ENCODE assay signal across 8 cellular contexts in the genomic region with DNA sequence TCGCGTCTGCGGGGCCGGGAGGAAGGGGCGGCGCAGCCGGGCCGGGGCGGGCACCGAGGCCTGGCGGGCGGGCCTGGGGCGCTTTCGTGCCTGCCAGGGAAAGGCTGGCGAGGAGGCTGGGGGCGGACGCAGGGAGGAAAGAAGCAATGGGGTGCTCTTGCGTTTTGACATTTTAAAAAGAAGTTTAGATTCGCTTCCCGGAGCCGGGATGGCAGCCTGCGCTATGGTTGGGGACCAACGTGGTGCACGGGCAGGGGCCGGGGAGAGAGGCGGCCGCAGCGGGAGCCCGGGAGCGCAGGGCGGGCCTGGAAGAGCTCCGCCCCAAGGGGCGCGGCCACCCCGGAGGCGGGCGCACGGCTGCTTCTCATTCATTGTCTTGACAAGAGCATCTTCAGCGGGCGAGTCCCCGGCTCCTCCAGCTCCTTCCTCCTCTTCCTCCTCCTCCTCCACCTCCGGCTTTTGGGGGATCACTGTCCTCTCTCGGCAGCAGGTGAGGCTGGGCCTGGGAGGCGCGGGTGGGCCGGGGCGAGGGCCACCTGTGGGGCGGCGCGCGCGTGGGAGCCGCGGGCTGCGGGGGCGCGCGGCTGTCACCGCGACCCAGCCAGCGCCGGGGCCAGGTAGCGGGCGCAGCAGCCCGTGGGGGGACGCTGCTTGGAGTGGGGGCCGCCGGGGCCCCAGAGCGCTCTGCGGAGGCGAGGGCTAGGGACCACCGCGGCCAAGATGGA. TPM values are rescaled to one million over a fixed set of nuclear protein-coding genes. Genes with fewer than 3 reads are reported as not detected.
A peak's percentile ranks its signal among the peaks of the same experiment; 100 is the strongest.
DNase-seq lines count a peak whose midpoint lies in the region; ATAC-seq and TF ChIP-seq lines count a peak whose summit lies in the region.

A gene (plus strand): TSS at position 367 of the 725 bp plus-strand sequence. CDS start 1,608 bp downstream, outside the sequence.

- BruUV-seq in OCI-LY7 (replicated peaks; lab: Mats Ljungman, UMichigan): no TSS peak

- TF ChIP-seq EP300 in esophagus muscularis mucosa (IDR thresholded peaks at IDR 0.05): no peak

- peak within 1 kb of the TSS; percentile 40 for H3K4me3 ChIP-seq in BJ (ENCODE audit: low read depth, low read length)
- H3K4me3 ChIP-seq in OCI-LY7 (ENCODE audit: low read depth, low read length, poor library complexity, severe bottlenecking): peak within 1 kb of the TSS; percentile 86
- H3K4me3 ChIP-seq in esophagus muscularis mucosa: peak within 1 kb of the TSS; percentile 61 to 74 (median 63)

- no peaks in the 10 kb centered on the region for H3K9me3 ChIP-seq in OCI-LY7 (ENCODE audit: low read length)
- no peaks in the 10 kb centered on the region for H3K9me3 ChIP-seq in esophagus muscularis mucosa

- TF ChIP-seq CTCF in BJ (IDR thresholded peaks at IDR 0.05; ENCODE audit: insufficient read depth, low read depth, low read length) (no peak), OCI-LY7 (conservative IDR thresholded peaks at IDR 0.05; ENCODE audit: low read length) (no peak), esophagus muscularis mucosa (IDR thresholded peaks at IDR 0.05) (no peak)

- TF ChIP-seq POLR2A in esophagus muscularis mucosa (IDR thresholded peaks at IDR 0.05; ENCODE audit: low read depth): no peak

- H3K36me3 ChIP-seq in BJ (ENCODE audit: control insufficient read depth, insufficient read depth, low read length) (peaks cover 2% of the 10 kb centered on the region; the same call in 1 of the 2 replicates), OCI-LY7 (ENCODE audit: insufficient read depth, low read length) (peaks cover 43% of the 10 kb centered on the region), esophagus muscularis mucosa (peaks cover 0 to 8% (median 4%) of the 10 kb centered on the region in 4 donors)

- CTCF ChIA-PET in BJ (lab: Yijun Ruan, JAX) (no interaction called here), OCI-LY7 (lab: Charles Lee; ENCODE audit: unreplicated experiment) (no interaction called here)

- peak within 1 kb of the TSS; percentile 22; the same call in 1 of the 2 replicates for H2AFZ ChIP-seq in OCI-LY7 (ENCODE audit: low read length)

- H3K9me2 ChIP-seq in OCI-LY7 (ENCODE audit: insufficient read depth, low read length): no peaks in the 10 kb centered on the region

- ATAC-seq in GM19324 (IDR thresholded peaks at IDR 0.05; ENCODE audit: low FRiP score, unreplicated experiment): peak; percentile 43

- no peaks in the 10 kb centered on the region for H4K20me1 ChIP-seq in OCI-LY7 (ENCODE audit: insufficient read depth, low read length)

- peak; percentile 6 for DNase-seq in BJ (ENCODE audit: low read depth)
- DNase-seq in HPDE6-E6E7 (ENCODE audit: extremely low spot score): peak; percentile 63
- DNase-seq in OCI-LY7 (ENCODE audit: low spot score): peak; percentile 90
- DNase-seq in activated T-cell treated with anti-CD3 and anti-CD28 coated beads for 48 hours (ENCODE audit: low read depth): peak; percentile 88
- DNase-seq in esophagus muscularis mucosa (ENCODE audit: extremely low spot score): peak; percentile 95
- DNase-seq in myocyte (ENCODE audit: low read depth): peak; percentile 74
- peak; percentile 70 for DNase-seq in stimulated activated CD8-positive, alpha-beta memory T cell treated with anti-CD3 and anti-CD28 coated beads, Interleukin-7, amount 100 ng/mL, for 24 hours (ENCODE audit: low read depth)

- intact Hi-C loops in OCI-LY7 (cut with micrococcal nuclease; ENCODE audit: unreplicated experiment): no loop called here
- intact Hi-C loops in esophagus muscularis mucosa (cut with DNase I): no loop called here

- H3K4me2 ChIP-seq in OCI-LY7 (ENCODE audit: low read length): peak within 1 kb of the TSS; percentile 90

- 0% methylated on average over 7 of the region's 73 CpGs for WGBS in esophagus muscularis mucosa

- H3K27me3 ChIP-seq in BJ (ENCODE audit: control insufficient read depth, insufficient read depth, low read length) (peaks cover 1% of the 10 kb centered on the region; the same call in 1 of the 2 replicates), esophagus muscularis mucosa (no peaks in the 10 kb centered on the region)

- H3K4me1 ChIP-seq in OCI-LY7 (ENCODE audit: insufficient read depth, low read length, poor library complexity, severe bottlenecking): peaks cover 42% of the 10 kb centered on the region
- peaks cover 11 to 35% (median 26%) of the 10 kb centered on the region in 4 donors for H3K4me1 ChIP-seq in esophagus muscularis mucosa

- H3K27ac ChIP-seq in OCI-LY7 (ENCODE audit: low read depth, low read length, poor library complexity, severe bottlenecking) (peak within 1 kb of the TSS; percentile 94), esophagus muscularis mucosa (replicated peaks in 1 of 4) (peak within 1 kb of the TSS; percentile 71 to 81 (median 79))

- POLR2A ChIA-PET in BJ (lab: Charles Lee) (interaction anchor here (0.6 kb wide), 1 partner anchor 395 kb away, joined by 5 read pairs; no protein-coding TSS in a partner anchor), OCI-LY7 (lab: Charles Lee) (interaction anchor here (0.6 to 1.0 kb wide), 4 partner anchors 46 to 210 kb away, joined by 3 read pairs; no protein-coding TSS in a partner anchor)

- H3K79me2 ChIP-seq in OCI-LY7 (ENCODE audit: insufficient read depth, low read depth, low read length): peaks cover 25% of the 10 kb centered on the region; the same call in 1 of the 2 replicates

RNA-seq across cellular contexts. Expression of the gene that starts here (rescaled TPM):
- 1.6 and 2.6 TPM in 2 replicates for polyA plus RNA-seq in BJ (2011; rRNA removed)
- 2.7 and 2.9 TPM in 2 replicates for polyA minus RNA-seq in BJ (2011; rRNA and poly(A)+ RNA removed)
- 351 and 394 TPM in 2 replicates for total RNA-seq in OCI-LY7 (2014; rRNA removed; shearing (Covaris generic))
- 524 and 567 TPM in 2 replicates for total RNA-seq in OCI-LY7 (2022)
- total RNA-seq in esophagus muscularis mucosa: 10 to 100 TPM; 11.0 to 33.5 (median 23.1) TPM
- 0.21 and 1.5 TPM in 2 replicates for total RNA-seq in myocyte
- polyA plus RNA-seq in myocyte (2012): 0.26 TPM

Comparison
In these comparisons a context has a peak if more than half of its experiments do, and no peak if none do; other contexts are left out.
1. Peak in every context shown above with its lines: DNase-seq, ATAC-seq, H3K4me3 ChIP-seq and H3K27ac ChIP-seq.
2. RNA of the gene that starts here (total RNA-seq): 351 to 567 TPM in OCI-LY7; 11.0 to 33.5 TPM in esophagus muscularis mucosa and 0.21 to 1.5 TPM in myocyte; every median in the first group is over 10 times any median in the second.
3. DNase-seq: peak in every context shown above with its lines; median percentile 95 in esophagus muscularis mucosa; 90 in OCI-LY7; 88 in activated T-cell treated with anti-CD3 and anti-CD28 coated beads for 48 hours; 74 in myocyte; 70 in stimulated activated CD8-positive, alpha-beta memory T cell treated with anti-CD3 and anti-CD28 coated beads, Interleukin-7, amount 100 ng/mL, for 24 hours; 63 in HPDE6-E6E7; 6 in BJ.